ENCODE assay signal across 8 cellular contexts in the genomic region with DNA sequence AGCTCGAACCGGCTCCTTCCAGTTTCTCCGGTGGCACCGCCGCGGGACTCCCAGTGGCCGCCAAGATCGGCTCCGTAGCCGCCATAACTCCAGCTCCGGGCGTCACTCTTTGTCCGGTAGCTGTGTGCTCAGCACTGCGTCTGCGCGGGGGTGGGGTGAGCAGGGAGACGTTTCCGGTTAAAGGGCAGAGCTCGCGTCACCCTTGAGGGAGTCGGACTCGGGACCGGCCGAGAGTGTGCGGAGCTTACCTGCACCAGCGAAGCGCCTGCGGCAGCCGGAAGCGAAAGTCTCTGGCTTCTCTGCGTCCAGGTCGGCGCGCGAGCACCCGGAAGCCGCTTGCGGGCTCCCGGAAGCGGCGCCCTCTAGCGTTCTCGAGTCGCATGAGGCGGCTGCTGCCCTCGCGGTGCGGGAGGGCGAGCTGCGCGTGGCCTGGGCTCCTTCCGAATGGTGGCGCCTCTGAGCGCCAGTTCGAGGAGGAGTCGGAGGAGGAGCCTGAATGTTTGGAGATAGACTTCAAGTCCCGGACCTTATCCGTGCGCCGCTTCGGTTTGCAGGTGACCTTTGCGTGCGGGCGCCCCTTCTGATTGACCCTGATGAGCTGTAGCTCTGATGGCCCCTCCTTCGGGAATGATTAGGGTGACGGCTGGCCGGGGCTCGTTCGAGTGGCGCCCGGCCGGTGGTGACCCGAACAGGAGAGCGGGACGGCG. TPM values are rescaled to one million over a fixed set of nuclear protein-coding genes. Genes with fewer than 3 reads are reported as not detected.
DNase-seq lines count a peak whose midpoint lies in the region; ATAC-seq and TF ChIP-seq lines count a peak whose summit lies in the region.

A gene (minus strand): TSS at position 303 of the 707 bp plus-strand sequence. CDS start 218 bp downstream, at position 85.

- H3K27ac Mint-ChIP-seq in naive thymus-derived CD4-positive, alpha-beta T cell = peak within 1 kb of the TSS; percentile 96 to 100 (median 99)
- peak within 1 kb of the TSS; percentile 100 for H3K27ac Mint-ChIP-seq in stimulated activated naive B cell treated with anti-CD40 and anti-IgM and Interleukin-4, amounts not matched to agents 10 μg/mL and 1 μg/mL and 100 μg/mL, for 72 hours

- peak; percentile 99 for DNase-seq in ELF-1 (ENCODE audit: low read depth, low spot score)
- DNase-seq in GOT3 (lab: John Stamatoyannopoulos, UW) = peak; percentile 95
- peak; percentile 99 for DNase-seq in RPMI8226
- peak; percentile 93 to 96 for DNase-seq in activated T-helper 1 cell treated with anti-CD3 and anti-CD28 coated beads, Interleukin-2, amount 50 U/mL, for 16 hours (ENCODE audit: low read depth in 1 of 2, low spot score in 1 of 2)
- peak; percentile 97 for DNase-seq in fibroblast of gingiva (ENCODE audit: low read depth)
- peak; percentile 94 to 98 (median 97) for DNase-seq in naive thymus-derived CD4-positive, alpha-beta T cell
- DNase-seq in stimulated activated naive B cell treated with anti-CD40 and anti-IgM and Interleukin-4, amounts not matched to agents 10 μg/mL and 1 μg/mL and 100 μg/mL, for 72 hours = peak; percentile 99

- peaks cover 0 to 9% (median 4%) of the 10 kb centered on the region in 5 donors for H3K36me3 Mint-ChIP-seq in naive thymus-derived CD4-positive, alpha-beta T cell
- peaks cover 12 to 19% of the 10 kb centered on the region in 2 donors for H3K36me3 Mint-ChIP-seq in stimulated activated naive B cell treated with anti-CD40 and anti-IgM and Interleukin-4, amounts not matched to agents 10 μg/mL and 1 μg/mL and 100 μg/mL, for 72 hours

- peak within 1 kb of the TSS; percentile 98 for H3K27ac ChIP-seq in naive thymus-derived CD4-positive, alpha-beta T cell (ENCODE audit: low read depth, low read length)

- peak; percentile 92 for ATAC-seq in naive thymus-derived CD4-positive, alpha-beta T cell
- ATAC-seq in stimulated activated naive B cell treated with anti-CD40 and anti-IgM and Interleukin-4, amounts not matched to agents 10 μg/mL and 1 μg/mL and 100 μg/mL, for 72 hours (replicated peaks) = peak; percentile 88 to 89

- CTCF ChIA-PET in naive thymus-derived CD4-positive, alpha-beta T cell (lab: Charles Lee) = interaction anchor here (0.6 to 2.6 kb wide), 19 partner anchors 8 to 1666 kb away, joined by 3 to 8 read pairs (median 3); a partner anchor contains a TSS

- H3K9me3 Mint-ChIP-seq in naive thymus-derived CD4-positive, alpha-beta T cell = peaks cover 0 to 5% (median 0%) of the 10 kb centered on the region in 11 donors
- H3K9me3 Mint-ChIP-seq in stimulated activated naive B cell treated with anti-CD40 and anti-IgM and Interleukin-4, amounts not matched to agents 10 μg/mL and 1 μg/mL and 100 μg/mL, for 72 hours = peaks cover 3 to 5% of the 10 kb centered on the region in 2 donors

- H3K4me1 Mint-ChIP-seq in naive thymus-derived CD4-positive, alpha-beta T cell = peaks cover 13 to 36% (median 22%) of the 10 kb centered on the region in 7 donors
- peaks cover 10 to 15% of the 10 kb centered on the region in 2 donors for H3K4me1 Mint-ChIP-seq in stimulated activated naive B cell treated with anti-CD40 and anti-IgM and Interleukin-4, amounts not matched to agents 10 μg/mL and 1 μg/mL and 100 μg/mL, for 72 hours

- H3K36me3 ChIP-seq in naive thymus-derived CD4-positive, alpha-beta T cell (ENCODE audit: control insufficient read depth in 2 of 3, insufficient read depth in 3 of 3, low read length in 3 of 3) = peaks cover 0 to 8% (median 0%) of the 10 kb centered on the region in 3 experiments

- no peaks in the 10 kb centered on the region for H3K27me3 ChIP-seq in naive thymus-derived CD4-positive, alpha-beta T cell (ENCODE audit: control insufficient read depth in 2 of 2, insufficient read depth in 2 of 2, low read length in 2 of 2)

- H3K4me3 Mint-ChIP-seq in naive thymus-derived CD4-positive, alpha-beta T cell = peak within 1 kb of the TSS; percentile 86 to 99 (median 99)
- H3K4me3 Mint-ChIP-seq in stimulated activated naive B cell treated with anti-CD40 and anti-IgM and Interleukin-4, amounts not matched to agents 10 μg/mL and 1 μg/mL and 100 μg/mL, for 72 hours = peak within 1 kb of the TSS; percentile 93 to 100

- peak within 1 kb of the TSS; percentile 84 for H3K4me3 ChIP-seq in naive thymus-derived CD4-positive, alpha-beta T cell (ENCODE audit: low read length)

- POLR2A ChIA-PET in naive thymus-derived CD4-positive, alpha-beta T cell (lab: Charles Lee) = interaction anchor here (0.5 to 3.9 kb wide), 43 partner anchors 10 to 1961 kb away, joined by 3 to 44 read pairs (median 4); a partner anchor contains a TSS

- TF ChIP-seq CTCF in LNCAP (IDR thresholded peaks at IDR 0.05) = peak; percentile 99

- intact Hi-C loops in naive thymus-derived CD4-positive, alpha-beta T cell (cut with micrococcal nuclease) = loop anchor here (1.0 to 10.0 kb wide), 28 partner anchors 38 to 1962 kb away; a partner anchor contains a TSS

- peaks cover 0 to 2% (median 0%) of the 10 kb centered on the region in 5 donors for H3K27me3 Mint-ChIP-seq in naive thymus-derived CD4-positive, alpha-beta T cell
- no peaks in the 10 kb centered on the region for H3K27me3 Mint-ChIP-seq in stimulated activated naive B cell treated with anti-CD40 and anti-IgM and Interleukin-4, amounts not matched to agents 10 μg/mL and 1 μg/mL and 100 μg/mL, for 72 hours

- peaks cover 17 to 23% of the 10 kb centered on the region in 2 donors for H3K4me1 ChIP-seq in naive thymus-derived CD4-positive, alpha-beta T cell (ENCODE audit: control insufficient read depth in 2 of 2, insufficient read depth in 2 of 2, low read length in 2 of 2)

- no peaks in the 10 kb centered on the region for H3K9me3 ChIP-seq in naive thymus-derived CD4-positive, alpha-beta T cell (ENCODE audit: control insufficient read depth in 2 of 3, low read length in 3 of 3)

RNA-seq across cellular contexts. Expression of the gene that starts here (rescaled TPM):
- 10 to 100 TPM; 41.8 to 56.2 (median 51.7) TPM for total RNA-seq in naive thymus-derived CD4-positive, alpha-beta T cell
- 100 to 1,000 TPM; 185 to 212 TPM for polyA plus RNA-seq in naive thymus-derived CD4-positive, alpha-beta T cell

Comparison
In these comparisons a context has a peak if more than half of its experiments do, and no peak if none do; other contexts are left out.
1. Peak in every context shown above with its lines: DNase-seq, ATAC-seq, H3K4me3 ChIP-seq and H3K27ac ChIP-seq.